In the genomic region with DNA sequence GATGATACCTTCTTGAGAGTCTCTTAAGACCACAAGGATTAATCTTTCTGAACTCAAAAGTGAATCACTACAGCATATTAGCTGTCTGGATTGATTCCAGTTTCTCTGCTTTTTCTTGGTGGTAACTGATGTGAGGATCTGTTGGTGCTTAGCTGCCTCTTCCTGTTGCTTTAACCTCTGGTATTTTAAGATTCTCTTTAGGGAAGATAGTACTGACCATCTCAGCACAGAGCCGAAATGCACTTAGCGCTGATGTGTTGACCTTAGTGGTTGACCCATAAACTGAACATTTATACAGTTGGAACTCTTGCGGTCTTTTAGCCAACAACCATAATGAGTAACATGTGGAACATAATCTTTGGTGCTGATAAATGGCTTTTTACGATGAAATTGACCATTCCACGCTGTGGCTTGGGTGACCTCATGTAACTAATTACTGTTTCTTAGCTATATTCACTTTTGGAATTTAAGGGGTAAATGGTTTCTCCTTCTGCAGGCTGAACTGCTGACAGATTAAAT, we compare ENCODE assay signal across 9 cellular contexts. TPM values are rescaled to one million over a fixed set of nuclear protein-coding genes. Genes with fewer than 3 reads are reported as not detected.
A peak's percentile ranks its signal among the peaks of the same experiment; 100 is the strongest.
DNase-seq lines count a peak whose midpoint lies in the region; ATAC-seq and TF ChIP-seq lines count a peak whose summit lies in the region.
"Had no signal": no experiment of that assay in that cellular context is flagged by ENCODE, and none has a peak within 500 bp of the region (broad histone marks: within the 10 kb centered on the region; RNA-seq: fewer than 3 reads in every experiment).

No MANE protein-coding gene starts in this region.

- peaks cover 12% of the 10 kb centered on the region for H3K4me1 Mint-ChIP-seq in progenitor cell of endocrine pancreas (ENCODE audit: low read depth)

- no peak for TF ChIP-seq CTCF in progenitor cell of endocrine pancreas (IDR thresholded peaks at IDR 0.05; ENCODE audit: unreplicated experiment)
- no peak for TF ChIP-seq CTCF in testis (IDR thresholded peaks at IDR 0.05)

- no peaks in the 10 kb centered on the region for H3K27me3 ChIP-seq in testis

- no peaks in the 10 kb centered on the region for H3K27me3 Mint-ChIP-seq in progenitor cell of endocrine pancreas

- H3K36me3 ChIP-seq in testis (ENCODE audit: low read depth, missing control alignments), result no peaks in the 10 kb centered on the region

- H3K9me3 ChIP-seq in testis, result no peaks in the 10 kb centered on the region

- no peak overlapping the region for H3K27ac ChIP-seq in testis

- no peak overlapping the region for H3K4me3 Mint-ChIP-seq in progenitor cell of endocrine pancreas (ENCODE audit: low read depth)

- no peak for TF ChIP-seq POLR2A in testis (IDR thresholded peaks at IDR 0.05)

- H3K4me3 ChIP-seq in testis, result no peak overlapping the region

- peak; percentile 96 for DNase-seq in GM04504 (ENCODE audit: low read depth)
- DNase-seq in RPMI7951 (ENCODE audit: low read depth), result peak; percentile 99
- peak; percentile 95 for DNase-seq in fibroblast of gingiva (ENCODE audit: low read depth)
- DNase-seq in progenitor cell of endocrine pancreas (ENCODE audit: low spot score, unreplicated experiment), result no peak
- no peak for DNase-seq in activated effector memory CD4-positive, alpha-beta T cell treated with anti-CD3 and anti-CD28 coated beads, Interleukin-2, amount 50 U/mL, for 16 hours
- no peak for DNase-seq in testis
- DNase-seq: activated T-cell treated with anti-CD3 and anti-CD28 coated beads for 4 hours had no signal

- 45 to 46% methylated on average over 5 of the region's 5 CpGs for WGBS in testis, 2 donors

- peaks cover 9% of the 10 kb centered on the region for H3K9me3 Mint-ChIP-seq in progenitor cell of endocrine pancreas (ENCODE audit: low read depth)

- peaks cover 20% of the 10 kb centered on the region for H3K36me3 Mint-ChIP-seq in progenitor cell of endocrine pancreas (ENCODE audit: insufficient read depth)

- ATAC-seq in HG03135 (IDR thresholded peaks at IDR 0.05; ENCODE audit: unreplicated experiment), result no peak
- ATAC-seq in GM19452 (IDR thresholded peaks at IDR 0.05; ENCODE audit: unreplicated experiment), result no peak

- intact Hi-C loops in testis (cut with DNase I; ENCODE audit: low total_unique reads), result no loop called here

- H3K27ac Mint-ChIP-seq in progenitor cell of endocrine pancreas, result peak overlapping the region; percentile 3

- peaks cover 16% of the 10 kb centered on the region for H3K4me1 ChIP-seq in testis

RNA-seq across cellular contexts. Expression of gene APLP2, which starts 33.7 kb away (rescaled TPM):
- 180 and 184 TPM in 2 replicates for total RNA-seq in RPMI7951 (2014; rRNA removed; shearing (Covaris generic))
- total RNA-seq in progenitor cell of endocrine pancreas (374 and 375 TPM in 2 replicates), testis (100 to 1,000 TPM; 105 to 130 TPM)
- 159 TPM for polyA plus RNA-seq in testis (ENCODE audit: insufficient read depth, low read depth, low replicate concordance)

RNA-seq across cellular contexts. Expression of gene ST14, which starts 56.2 kb away (rescaled TPM):
- total RNA-seq in RPMI7951 (2014; rRNA removed; shearing (Covaris generic)), result 0.60 TPM in 1 of 2 replicates, not detected in the other
- total RNA-seq in progenitor cell of endocrine pancreas, result 94.7 and 94.9 TPM in 2 replicates
- total RNA-seq in testis, result 1 to 10 TPM in 1 of 2 donors, under 1 TPM in 1; 0.55 to 2.4 TPM
- 5.8 TPM for polyA plus RNA-seq in testis (ENCODE audit: insufficient read depth, low read depth, low replicate concordance)

Comparison
In these comparisons a context has a peak if more than half of its experiments do, and no peak if none do; other contexts are left out.
1. DNase-seq: peak in GM04504 (single experiment), RPMI7951 (single experiment) and fibroblast of gingiva (single experiment); none in progenitor cell of endocrine pancreas (single experiment), activated effector memory CD4-positive, alpha-beta T cell treated with anti-CD3 and anti-CD28 coated beads, Interleukin-2, amount 50 U/mL, for 16 hours (single experiment) and testis (single experiment).
2. RNA of gene ST14, which starts 56.2 kb away (total RNA-seq): 94.7 to 94.9 TPM in progenitor cell of endocrine pancreas; 0.55 to 2.4 TPM in testis and 0.60 TPM in RPMI7951; every median in the first group is over 10 times any median in the second.